Comparison of ENCODE assay signal across 1 cellular context in the genomic region with DNA sequence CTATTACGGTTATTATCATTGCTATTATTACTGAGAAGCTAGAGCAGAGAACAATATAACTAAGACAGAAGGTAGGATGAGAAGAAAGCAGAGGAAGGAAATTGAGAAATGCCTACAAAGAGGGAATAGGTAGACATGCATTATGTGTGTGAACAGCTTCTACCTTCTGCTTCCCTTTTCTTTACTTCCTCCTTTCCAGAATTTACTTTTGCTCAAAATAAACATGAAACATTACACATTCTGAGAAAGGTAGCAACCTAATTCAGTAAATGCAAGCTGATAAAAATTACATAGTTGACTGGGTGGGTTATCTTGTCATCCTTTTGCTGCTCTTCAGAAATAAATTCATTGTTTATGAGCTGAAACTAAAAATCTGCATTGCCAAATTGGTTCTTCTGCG.
TF ChIP-seq lines count a peak whose summit lies in the region.

No MANE protein-coding gene starts in this region.

TF ChIP-seq in A549, 52 proteins besides CTCF, POLR2A, EP300 and RAD21 (continued from another document):
- TF ChIP-seq FOSL2 (IDR thresholded peaks at IDR 0.05) (no peak), FOSL2 (CRISPR knock-in tag; IDR thresholded peaks at IDR 0.05) (no peak), CBX2 (IDR thresholded peaks at IDR 0.05; ENCODE audit: borderline replicate concordance, low read depth) (no peak), CBX8 (IDR thresholded peaks at IDR 0.05) (no peak)
